In genomic region chr9:14313951-14314423, GRCh38 we compare ENCODE assay signal across 7 cellular contexts. TPM values are rescaled to one million over a fixed set of nuclear protein-coding genes. Genes with fewer than 3 reads are reported as not detected.
A peak's percentile ranks its signal among the peaks of the same experiment; 100 is the strongest.
DNase-seq lines count a peak whose midpoint lies in the region; ATAC-seq, FAIRE-seq and TF ChIP-seq lines count a peak whose summit lies in the region.

Gene NFIB (minus strand): TSS chr9:14314141. CDS start chr9:14313511, 630 bp downstream.

- H3K9me3 Mint-ChIP-seq in astrocyte (ENCODE audit: unreplicated experiment): no peaks in the 10 kb centered on the region

- intact Hi-C loops in right cardiac atrium (cut with DNase I) (loop anchor here in 3 of 4 donors (5.0 to 10.0 kb wide), 5 partner anchors 42 to 287 kb away; no protein-coding TSS in a partner anchor), psoas muscle (cut with DNase I) (loop anchor here (10.0 kb wide), 2 partner anchors 279 to 1169 kb away; no protein-coding TSS in a partner anchor)

- peak; percentile 6 to 7 for ATAC-seq in right cardiac atrium
- peak; percentile 41 to 57 (median 53) for ATAC-seq in psoas muscle
- no peak for ATAC-seq in HG02938 (IDR thresholded peaks at IDR 0.05; ENCODE audit: unreplicated experiment)

- H3K9ac ChIP-seq in astrocyte (ENCODE audit: low read length): peak within 1 kb of the TSS; percentile 94

- peak within 1 kb of the TSS; percentile 54 for H2AFZ ChIP-seq in astrocyte (ENCODE audit: low read depth, low read length)

- H3K79me2 ChIP-seq in astrocyte (ENCODE audit: insufficient read depth, low read length): peaks cover 66% of the 10 kb centered on the region

- under 1% methylated on average over 60 of the region's 63 CpGs for WGBS in right cardiac atrium
- WGBS in psoas muscle, 3 donors: 1% methylated on average over 11 to 62 of the region's 63 CpGs

- peaks cover 1% of the 10 kb centered on the region for H3K36me3 Mint-ChIP-seq in astrocyte (ENCODE audit: low read depth, unreplicated experiment)

- H3K4me1 ChIP-seq in astrocyte (ENCODE audit: insufficient read depth, low read length) (peaks cover 22% of the 10 kb centered on the region), right cardiac atrium (ENCODE audit: control insufficient read depth, insufficient read depth, low read length) (no peaks in the 10 kb centered on the region), psoas muscle (peaks cover 34% of the 10 kb centered on the region)

- TF ChIP-seq CTCF in GM12875 (IDR thresholded peaks at IDR 0.05; ENCODE audit: borderline replicate concordance, insufficient read depth, low read depth, low read length) (no peak), astrocyte (IDR thresholded peaks at IDR 0.05; ENCODE audit: insufficient read depth, low read depth, low read length) (no peak), psoas muscle (IDR thresholded peaks at IDR 0.05) (no peak)

- peaks cover 28% of the 10 kb centered on the region for H3K4me1 Mint-ChIP-seq in astrocyte (ENCODE audit: low read depth, unreplicated experiment)

- peak within 1 kb of the TSS; percentile 94 for H3K4me3 Mint-ChIP-seq in astrocyte (ENCODE audit: unreplicated experiment)

- H3K27me3 ChIP-seq in astrocyte (ENCODE audit: insufficient read depth, low read length) (no peaks in the 10 kb centered on the region), right cardiac atrium (ENCODE audit: control insufficient read depth, insufficient read depth) (no peaks in the 10 kb centered on the region), psoas muscle (ENCODE audit: insufficient read depth in 3 of 3, low read length in 2 of 3) (no peaks in the 10 kb centered on the region)

- H3K4me3 ChIP-seq in GM12875 (ENCODE audit: low read depth, low read length) (peak within 1 kb of the TSS; percentile 34), astrocyte (ENCODE audit: insufficient read depth, low read depth, low read length) (peak within 1 kb of the TSS; percentile 88), right cardiac atrium (ENCODE audit: low read length) (peak within 1 kb of the TSS; percentile 89), psoas muscle (peak within 1 kb of the TSS; percentile 93)

- no peak for FAIRE-seq in astrocyte (lab: Jason Lieb, UNC)

- H3K36me3 ChIP-seq in astrocyte (ENCODE audit: insufficient read depth, low read length): no peaks in the 10 kb centered on the region
- H3K36me3 ChIP-seq in psoas muscle (ENCODE audit: insufficient read depth in 1 of 2, low read depth in 1 of 2): no peaks in the 10 kb centered on the region

- H3K4me2 ChIP-seq in astrocyte (ENCODE audit: low read length): peak within 1 kb of the TSS; percentile 96

- peak; percentile 55 for DNase-seq in NCI-H146 treated with DMSO at 0.1 percent for 48 hours (lab: John Stamatoyannopoulos, UW; ENCODE audit: unreplicated experiment)
- no peak for DNase-seq in astrocyte (ENCODE audit: low read depth)
- DNase-seq in right cardiac atrium: peak; percentile 60 to 87 (median 79)
- peak; percentile 70 to 88 for DNase-seq in psoas muscle
- DNase-seq in activated CD4-positive, CD25-positive, alpha-beta regulatory T cell (lab: John Stamatoyannopoulos, UW): no peak

- H3K27ac Mint-ChIP-seq in astrocyte (ENCODE audit: unreplicated experiment): peak within 1 kb of the TSS; percentile 97

- peaks cover 2% of the 10 kb centered on the region for H3K27me3 Mint-ChIP-seq in astrocyte (ENCODE audit: low read depth, unreplicated experiment)

- H4K20me1 ChIP-seq in astrocyte (ENCODE audit: insufficient read depth, low read length): no peaks in the 10 kb centered on the region

- no peaks in the 10 kb centered on the region for H3K9me3 ChIP-seq in astrocyte (ENCODE audit: insufficient read depth, low read depth, low read length)
- no peaks in the 10 kb centered on the region for H3K9me3 ChIP-seq in right cardiac atrium (ENCODE audit: control insufficient read depth, low read length)
- H3K9me3 ChIP-seq in psoas muscle: no peaks in the 10 kb centered on the region

- H3K27ac ChIP-seq in astrocyte (ENCODE audit: low read depth, low read length) (peak within 1 kb of the TSS; percentile 78), right cardiac atrium (ENCODE audit: low read length) (peak within 1 kb of the TSS; percentile 95), psoas muscle (peak within 1 kb of the TSS; percentile 99)

RNA-seq across cellular contexts. Expression of gene NFIB, which starts in this region (rescaled TPM):
- total RNA-seq in astrocyte (8.8 and 9.4 TPM in 2 replicates), right cardiac atrium (100 to 1,000 TPM; 125 to 143 (median 134) TPM), psoas muscle (10 to 100 TPM; 35.0 to 65.1 (median 47.3) TPM)
- polyA plus RNA-seq in right cardiac atrium (22.5 TPM), psoas muscle (10 to 100 TPM in 1 of 3 donors, 1 to 10 TPM in 2; 5.8 to 17.1 (median 6.1) TPM)

Comparison
In these comparisons a context has a peak if more than half of its experiments do, and no peak if none do; other contexts are left out.
1. H3K4me3 ChIP-seq: peak in every context shown above with its lines; median percentile 93 in psoas muscle; 89 in right cardiac atrium; 88 in astrocyte; 34 in GM12875.
2. DNase-seq: peak in NCI-H146 treated with DMSO at 0.1 percent for 48 hours (single experiment), right cardiac atrium (3 of 3) and psoas muscle (2 of 2); none in astrocyte (single experiment) and activated CD4-positive, CD25-positive, alpha-beta regulatory T cell (0 of 4).
3. Peak in every context shown above with its lines, with median percentiles within 50 percentile points of each other: H3K27ac ChIP-seq.